In genomic region chr19:7500811-7501450, GRCh38 we compare ENCODE assay signal across 8 cellular contexts. TPM values are rescaled to one million over a fixed set of nuclear protein-coding genes. Genes with fewer than 3 reads are reported as not detected.
A peak's percentile ranks its signal among the peaks of the same experiment; 100 is the strongest.
DNase-seq lines count a peak whose midpoint lies in the region; ATAC-seq and TF ChIP-seq lines count a peak whose summit lies in the region.

No MANE protein-coding gene starts in this region.

- no CpG with 5 or more reads among the region's 93 CpGs for WGBS in gastroesophageal sphincter (ENCODE audit: low coverage in 1 of 2), 2 donors

- H3K4me1 Mint-ChIP-seq in activated T-helper 1 cell treated with anti-CD3 and anti-CD28 coated beads, Interleukin-12 subunit alpha, Interleukin-12 subunit beta, Interleukin-2, Interleukin-4 antibody, amounts not matched to agents 30 ng/mL and 10 ng/mL and 1 ng/mL, durations not matched to agents 14 hours and 24 hours and 36 hours (ENCODE audit: low read depth) = peaks cover 4% of the 10 kb centered on the region
- H3K4me1 Mint-ChIP-seq in osteocyte (ENCODE audit: unreplicated experiment) = no peaks in the 10 kb centered on the region

- H3K4me3 ChIP-seq in H7 (ENCODE audit: insufficient read depth, low read depth, low read length) (peak overlapping the region; percentile 48), gastroesophageal sphincter (peak overlapping the region in 1 of 2 donors; percentile 53), vagina (peak overlapping the region; percentile 32 to 49)

- intact Hi-C loops in activated T-helper 1 cell treated with anti-CD3 and anti-CD28 coated beads, Interleukin-12 subunit alpha, Interleukin-12 subunit beta, Interleukin-2, Interleukin-4 antibody, amounts not matched to agents 30 ng/mL and 10 ng/mL and 1 ng/mL, durations not matched to agents 14 hours and 24 hours and 36 hours (cut with micrococcal nuclease) = loop anchor here (1.0 kb wide), 1 partner anchor 9 kb away; no protein-coding TSS in a partner anchor
- intact Hi-C loops in vagina (cut with DNase I) = no loop called here

- H3K9me3 Mint-ChIP-seq in activated T-helper 1 cell treated with anti-CD3 and anti-CD28 coated beads, Interleukin-12 subunit alpha, Interleukin-12 subunit beta, Interleukin-2, Interleukin-4 antibody, amounts not matched to agents 30 ng/mL and 10 ng/mL and 1 ng/mL, durations not matched to agents 14 hours and 24 hours and 36 hours = no peaks in the 10 kb centered on the region
- no peaks in the 10 kb centered on the region for H3K9me3 Mint-ChIP-seq in osteocyte (ENCODE audit: unreplicated experiment)

- peak overlapping the region; percentile 54 for H3K4me3 Mint-ChIP-seq in activated T-helper 1 cell treated with anti-CD3 and anti-CD28 coated beads, Interleukin-12 subunit alpha, Interleukin-12 subunit beta, Interleukin-2, Interleukin-4 antibody, amounts not matched to agents 30 ng/mL and 10 ng/mL and 1 ng/mL, durations not matched to agents 14 hours and 24 hours and 36 hours
- peak overlapping the region; percentile 70 for H3K4me3 Mint-ChIP-seq in osteocyte (ENCODE audit: unreplicated experiment)

- H3K27ac ChIP-seq in gastroesophageal sphincter = no peak overlapping the region
- H3K27ac ChIP-seq in vagina = no peak overlapping the region

- TF ChIP-seq EP300 in gastroesophageal sphincter (IDR thresholded peaks at IDR 0.05) = no peak

- DNase-seq in H7 = peak; percentile 98
- DNase-seq in NCI-H460 (ENCODE audit: extremely low read depth, low read depth) = peak; percentile 63
- DNase-seq in activated T-helper 1 cell treated with anti-CD3 and anti-CD28 coated beads, Interleukin-12 subunit alpha, Interleukin-12 subunit beta, Interleukin-2, Interleukin-4 antibody, amounts not matched to agents 30 ng/mL and 10 ng/mL and 1 ng/mL, durations not matched to agents 14 hours and 24 hours and 36 hours (ENCODE audit: low spot score) = peak; percentile 41
- DNase-seq in osteocyte (ENCODE audit: extremely low spot score, unreplicated experiment) = no peak
- DNase-seq in vagina (ENCODE audit: extremely low spot score in 2 of 2) = no peak

- H3K9me3 ChIP-seq in gastroesophageal sphincter = no peaks in the 10 kb centered on the region
- H3K9me3 ChIP-seq in vagina = no peaks in the 10 kb centered on the region

- TF ChIP-seq CTCF in gastroesophageal sphincter (IDR thresholded peaks at IDR 0.05) (peak in 1 of 4 experiments; percentile 6), osteocyte (IDR thresholded peaks at IDR 0.05) (peak; percentile 20), vagina (IDR thresholded peaks at IDR 0.05) (no peak)

- ATAC-seq in gastroesophageal sphincter = peak; percentile 53
- ATAC-seq in GM18858 (IDR thresholded peaks at IDR 0.05; ENCODE audit: unreplicated experiment) = no peak
- ATAC-seq in HG02610 (IDR thresholded peaks at IDR 0.05; ENCODE audit: unreplicated experiment) = no peak

- H3K4me1 ChIP-seq in gastroesophageal sphincter = peaks cover 0 to 18% (median 15%) of the 10 kb centered on the region in 3 donors
- H3K4me1 ChIP-seq in vagina = peaks cover 20% of the 10 kb centered on the region

- H3K27me3 ChIP-seq in H7 (ENCODE audit: control insufficient read depth, insufficient read depth, low read length) (peaks cover 24% of the 10 kb centered on the region), gastroesophageal sphincter (peaks cover 60% of the 10 kb centered on the region), vagina (no peaks in the 10 kb centered on the region)

- H3K27me3 Mint-ChIP-seq in activated T-helper 1 cell treated with anti-CD3 and anti-CD28 coated beads, Interleukin-12 subunit alpha, Interleukin-12 subunit beta, Interleukin-2, Interleukin-4 antibody, amounts not matched to agents 30 ng/mL and 10 ng/mL and 1 ng/mL, durations not matched to agents 14 hours and 24 hours and 36 hours (ENCODE audit: insufficient read depth) = peaks cover 34% of the 10 kb centered on the region
- peaks cover 18% of the 10 kb centered on the region for H3K27me3 Mint-ChIP-seq in osteocyte (ENCODE audit: unreplicated experiment)

- H3K36me3 ChIP-seq in H7 (replicated peaks; ENCODE audit: control insufficient read depth, insufficient read depth, low read length) = no peaks in the 10 kb centered on the region
- no peaks in the 10 kb centered on the region for H3K36me3 ChIP-seq in gastroesophageal sphincter
- no peaks in the 10 kb centered on the region for H3K36me3 ChIP-seq in vagina

- TF ChIP-seq POLR2A in gastroesophageal sphincter (IDR thresholded peaks at IDR 0.05) (no peak), vagina (IDR thresholded peaks at IDR 0.05) (no peak)

- H3K36me3 Mint-ChIP-seq in activated T-helper 1 cell treated with anti-CD3 and anti-CD28 coated beads, Interleukin-12 subunit alpha, Interleukin-12 subunit beta, Interleukin-2, Interleukin-4 antibody, amounts not matched to agents 30 ng/mL and 10 ng/mL and 1 ng/mL, durations not matched to agents 14 hours and 24 hours and 36 hours (ENCODE audit: low read depth) = no peaks in the 10 kb centered on the region
- no peaks in the 10 kb centered on the region for H3K36me3 Mint-ChIP-seq in osteocyte (ENCODE audit: unreplicated experiment)

- no peak overlapping the region for H3K27ac Mint-ChIP-seq in activated T-helper 1 cell treated with anti-CD3 and anti-CD28 coated beads, Interleukin-12 subunit alpha, Interleukin-12 subunit beta, Interleukin-2, Interleukin-4 antibody, amounts not matched to agents 30 ng/mL and 10 ng/mL and 1 ng/mL, durations not matched to agents 14 hours and 24 hours and 36 hours
- no peak overlapping the region for H3K27ac Mint-ChIP-seq in osteocyte (ENCODE audit: unreplicated experiment)

RNA-seq across cellular contexts. Expression of gene PEX11G, which starts 12.1 kb away (rescaled TPM):
- total RNA-seq in H7 (2014; rRNA removed; shearing (Covaris generic)) = 2.4 and 3.5 TPM in 2 replicates
- total RNA-seq in NCI-H460 (2014; rRNA removed; shearing (Covaris generic)) = 1.5 and 2.1 TPM in 2 replicates
- 1.6 and 4.3 TPM in 2 replicates for polyA plus RNA-seq in NCI-H460 (2014; cell fraction: nucleus; rRNA removed)
- 1.4 and 1.5 TPM in 2 replicates for total RNA-seq in activated T-helper 1 cell treated with anti-CD3 and anti-CD28 coated beads, Interleukin-12 subunit alpha, Interleukin-12 subunit beta, Interleukin-2, Interleukin-4 antibody, amounts not matched to agents 30 ng/mL and 10 ng/mL and 1 ng/mL, durations not matched to agents 14 hours and 24 hours and 36 hours
- 1 to 10 TPM; 1.0 to 3.1 (median 1.9) TPM for total RNA-seq in gastroesophageal sphincter
- total RNA-seq in osteocyte = 2.1 and 2.5 TPM in 2 replicates
- 2.7 TPM for total RNA-seq in vagina

RNA-seq across cellular contexts. Expression of gene ZNF358, which starts 15.0 kb away (rescaled TPM):
- 52.1 and 54.8 TPM in 2 replicates for total RNA-seq in H7 (2014; rRNA removed; shearing (Covaris generic))
- total RNA-seq in NCI-H460 (2014; rRNA removed; shearing (Covaris generic)) = 5.9 and 7.6 TPM in 2 replicates
- 0.74 and 1.9 TPM in 2 replicates for polyA plus RNA-seq in NCI-H460 (2014; cell fraction: nucleus; rRNA removed)
- total RNA-seq in activated T-helper 1 cell treated with anti-CD3 and anti-CD28 coated beads, Interleukin-12 subunit alpha, Interleukin-12 subunit beta, Interleukin-2, Interleukin-4 antibody, amounts not matched to agents 30 ng/mL and 10 ng/mL and 1 ng/mL, durations not matched to agents 14 hours and 24 hours and 36 hours = 4.8 and 5.2 TPM in 2 replicates
- total RNA-seq in gastroesophageal sphincter (100 to 1,000 TPM in 2 of 4 donors, 10 to 100 TPM in 2; 63.9 to 153 (median 98.7) TPM), osteocyte (84.4 and 93.5 TPM in 2 replicates), vagina (87.4 TPM)

RNA-seq across cellular contexts. Expression of gene MCOLN1, which starts 21.5 kb away (rescaled TPM):
- total RNA-seq in H7 (2014; rRNA removed; shearing (Covaris generic)) = 6.8 and 6.9 TPM in 2 replicates
- total RNA-seq in NCI-H460 (2014; rRNA removed; shearing (Covaris generic)) = 3.3 and 3.9 TPM in 2 replicates
- 10.2 and 20.3 TPM in 2 replicates for polyA plus RNA-seq in NCI-H460 (2014; cell fraction: nucleus; rRNA removed)
- total RNA-seq in activated T-helper 1 cell treated with anti-CD3 and anti-CD28 coated beads, Interleukin-12 subunit alpha, Interleukin-12 subunit beta, Interleukin-2, Interleukin-4 antibody, amounts not matched to agents 30 ng/mL and 10 ng/mL and 1 ng/mL, durations not matched to agents 14 hours and 24 hours and 36 hours = 14.0 and 14.4 TPM in 2 replicates
- total RNA-seq in gastroesophageal sphincter (10 to 100 TPM in 3 of 4 donors, 1 to 10 TPM in 1; 7.4 to 18.4 (median 17.5) TPM), osteocyte (33.3 and 39.2 TPM in 2 replicates), vagina (20.4 TPM)

RNA-seq across cellular contexts. Expression of gene PNPLA6, which starts 34.6 kb away (rescaled TPM):
- 87.4 and 114 TPM in 2 replicates for total RNA-seq in H7 (2014; rRNA removed; shearing (Covaris generic))
- 40.8 and 45.5 TPM in 2 replicates for total RNA-seq in NCI-H460 (2014; rRNA removed; shearing (Covaris generic))
- 85.4 and 120 TPM in 2 replicates for polyA plus RNA-seq in NCI-H460 (2014; cell fraction: nucleus; rRNA removed)
- 131 and 136 TPM in 2 replicates for total RNA-seq in activated T-helper 1 cell treated with anti-CD3 and anti-CD28 coated beads, Interleukin-12 subunit alpha, Interleukin-12 subunit beta, Interleukin-2, Interleukin-4 antibody, amounts not matched to agents 30 ng/mL and 10 ng/mL and 1 ng/mL, durations not matched to agents 14 hours and 24 hours and 36 hours
- total RNA-seq in gastroesophageal sphincter (100 to 1,000 TPM in 1 of 4 donors, 10 to 100 TPM in 3; 54.9 to 111 (median 75.2) TPM), osteocyte (107 and 129 TPM in 2 replicates), vagina (47.4 TPM)

Comparison
In these comparisons a context has a peak if more than half of its experiments do, and no peak if none do; other contexts are left out.
1. DNase-seq: peak in H7 (single experiment), NCI-H460 (single experiment) and activated T-helper 1 cell treated with anti-CD3 and anti-CD28 coated beads, Interleukin-12 subunit alpha, Interleukin-12 subunit beta, Interleukin-2, Interleukin-4 antibody, amounts not matched to agents 30 ng/mL and 10 ng/mL and 1 ng/mL, durations not matched to agents 14 hours and 24 hours and 36 hours (single experiment); none in osteocyte (single experiment) and vagina (0 of 2).